Comparison of ENCODE assay signal across 8 cellular contexts in the genomic region with DNA sequence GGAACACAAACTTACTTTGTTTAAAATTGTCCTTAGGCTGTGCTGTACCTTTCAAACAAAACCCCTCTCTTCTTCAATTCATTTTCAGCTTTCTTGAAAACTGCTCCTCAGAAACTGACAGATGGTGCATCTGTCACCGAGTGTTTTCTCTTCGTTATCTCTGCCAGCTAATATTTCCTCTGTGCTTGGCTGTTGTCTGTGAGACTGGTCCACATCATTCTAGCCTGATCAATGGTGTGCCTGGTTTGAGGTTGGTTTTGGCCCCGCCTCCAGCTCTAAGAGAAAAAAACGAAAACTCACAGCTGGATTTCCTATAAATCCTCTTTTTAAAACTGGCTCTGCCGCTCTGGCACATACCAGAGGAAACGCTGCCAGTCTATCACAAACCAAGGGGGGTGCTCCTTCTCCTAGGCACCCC.
A peak's percentile ranks its signal among the peaks of the same experiment; 100 is the strongest.
DNase-seq lines count a peak whose midpoint lies in the region; ATAC-seq and TF ChIP-seq lines count a peak whose summit lies in the region.

No MANE protein-coding gene starts in this region.

- TF ChIP-seq CTCF in AG10803 (conservative IDR thresholded peaks at IDR 0.05; ENCODE audit: low read length): no peak
- no peak for TF ChIP-seq CTCF in GM10266 (IDR thresholded peaks at IDR 0.05; ENCODE audit: control insufficient read depth, insufficient read depth, low read depth, missing control alignments)

- peak; percentile 43 for ATAC-seq in GM21619 (IDR thresholded peaks at IDR 0.05; ENCODE audit: unreplicated experiment)

- in situ Hi-C loops in SK-MEL-5 (cut with HindIII; ENCODE audit: low pct_unique_long_range_greater_than_20kb, low sequenced_read_pairs): no loop called here

- peak; percentile 46 for DNase-seq in AG10803 (ENCODE audit: low read depth)
- DNase-seq in SK-MEL-5 (ENCODE audit: low read depth, low spot score): peak; percentile 59
- peak; percentile 71 for DNase-seq in iris pigment epithelial cell (ENCODE audit: low read depth)
- DNase-seq in GM19238 (ENCODE audit: insufficient read length, low spot score): no peak
- no peak for DNase-seq in ecto neural progenitor cell (ENCODE audit: low spot score)
- DNase-seq in NCI-H2029 (lab: John Stamatoyannopoulos, UW): no peak
- no peak for DNase-seq in GM10266 (ENCODE audit: extremely low spot score)

- no peak overlapping the region for H3K4me3 ChIP-seq in AG10803 (ENCODE audit: low read length)

Comparison
In these comparisons a context has a peak if more than half of its experiments do, and no peak if none do; other contexts are left out.
1. DNase-seq: peak in AG10803 (single experiment), SK-MEL-5 (single experiment) and iris pigment epithelial cell (single experiment); none in GM19238 (single experiment), ecto neural progenitor cell (single experiment), NCI-H2029 (single experiment) and GM10266 (single experiment).